Comparison of ENCODE assay signal across 1 cellular context in the genomic region with DNA sequence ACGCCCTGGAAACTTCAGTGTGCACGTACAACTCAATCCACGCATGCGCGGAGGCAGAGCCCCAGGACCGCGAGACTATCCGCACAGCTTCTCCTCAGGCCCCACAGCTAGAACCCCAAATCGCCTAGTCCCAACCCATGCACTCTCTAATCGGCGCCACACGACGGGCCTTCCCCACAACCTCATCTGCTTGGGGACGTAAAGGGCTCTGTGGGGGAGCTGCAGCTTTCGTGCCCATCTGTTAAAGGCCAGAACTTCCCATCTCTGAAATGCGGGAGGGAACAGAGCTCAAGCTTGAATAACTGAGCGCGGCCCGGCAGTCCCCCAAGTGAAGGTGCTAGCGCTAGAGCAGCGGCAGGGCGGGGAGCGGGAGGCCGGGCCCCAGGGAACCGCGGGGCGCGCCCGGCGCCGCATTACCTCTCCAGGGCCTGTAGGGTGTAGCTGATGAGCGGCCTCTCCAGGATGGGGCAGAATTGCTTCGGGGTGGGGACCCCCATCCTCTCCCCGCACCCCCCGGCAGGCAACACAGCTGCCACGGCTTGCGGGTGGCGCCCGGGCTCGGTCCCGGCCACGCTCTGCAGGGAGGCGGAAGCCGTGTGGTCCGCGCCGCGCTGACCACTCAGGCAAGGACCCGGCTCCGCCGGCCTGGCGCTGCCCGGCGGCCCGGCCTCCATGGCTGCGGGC.
TF ChIP-seq lines count a peak whose summit lies in the region.

No MANE protein-coding gene starts in this region.

TF ChIP-seq in SK-N-SH, 30 proteins besides CTCF, POLR2A, EP300 and RAD21:
- TF ChIP-seq, protein P1, sequence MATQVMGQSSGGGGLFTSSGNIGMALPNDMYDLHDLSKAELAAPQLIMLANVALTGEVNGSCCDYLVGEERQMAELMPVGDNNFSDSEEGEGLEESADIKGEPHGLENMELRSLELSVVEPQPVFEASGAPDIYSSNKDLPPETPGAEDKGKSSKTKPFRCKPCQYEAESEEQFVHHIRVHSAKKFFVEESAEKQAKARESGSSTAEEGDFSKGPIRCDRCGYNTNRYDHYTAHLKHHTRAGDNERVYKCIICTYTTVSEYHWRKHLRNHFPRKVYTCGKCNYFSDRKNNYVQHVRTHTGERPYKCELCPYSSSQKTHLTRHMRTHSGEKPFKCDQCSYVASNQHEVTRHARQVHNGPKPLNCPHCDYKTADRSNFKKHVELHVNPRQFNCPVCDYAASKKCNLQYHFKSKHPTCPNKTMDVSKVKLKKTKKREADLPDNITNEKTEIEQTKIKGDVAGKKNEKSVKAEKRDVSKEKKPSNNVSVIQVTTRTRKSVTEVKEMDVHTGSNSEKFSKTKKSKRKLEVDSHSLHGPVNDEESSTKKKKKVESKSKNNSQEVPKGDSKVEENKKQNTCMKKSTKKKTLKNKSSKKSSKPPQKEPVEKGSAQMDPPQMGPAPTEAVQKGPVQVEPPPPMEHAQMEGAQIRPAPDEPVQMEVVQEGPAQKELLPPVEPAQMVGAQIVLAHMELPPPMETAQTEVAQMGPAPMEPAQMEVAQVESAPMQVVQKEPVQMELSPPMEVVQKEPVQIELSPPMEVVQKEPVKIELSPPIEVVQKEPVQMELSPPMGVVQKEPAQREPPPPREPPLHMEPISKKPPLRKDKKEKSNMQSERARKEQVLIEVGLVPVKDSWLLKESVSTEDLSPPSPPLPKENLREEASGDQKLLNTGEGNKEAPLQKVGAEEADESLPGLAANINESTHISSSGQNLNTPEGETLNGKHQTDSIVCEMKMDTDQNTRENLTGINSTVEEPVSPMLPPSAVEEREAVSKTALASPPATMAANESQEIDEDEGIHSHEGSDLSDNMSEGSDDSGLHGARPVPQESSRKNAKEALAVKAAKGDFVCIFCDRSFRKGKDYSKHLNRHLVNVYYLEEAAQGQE (IDR thresholded peaks at IDR 0.05; ENCODE audit: low read depth, low read length): no peak
- TF ChIP-seq SMC3 (IDR thresholded peaks at IDR 0.05; ENCODE audit: low read depth, low read length): 0 out of 2 replicates have a peak, but pooled peaks have one; percentile 8
- peak; percentile 88 for TF ChIP-seq CHD2 (IDR thresholded peaks at IDR 0.05; ENCODE audit: low read length, partially characterized antibody)
- TF ChIP-seq, protein P2, sequence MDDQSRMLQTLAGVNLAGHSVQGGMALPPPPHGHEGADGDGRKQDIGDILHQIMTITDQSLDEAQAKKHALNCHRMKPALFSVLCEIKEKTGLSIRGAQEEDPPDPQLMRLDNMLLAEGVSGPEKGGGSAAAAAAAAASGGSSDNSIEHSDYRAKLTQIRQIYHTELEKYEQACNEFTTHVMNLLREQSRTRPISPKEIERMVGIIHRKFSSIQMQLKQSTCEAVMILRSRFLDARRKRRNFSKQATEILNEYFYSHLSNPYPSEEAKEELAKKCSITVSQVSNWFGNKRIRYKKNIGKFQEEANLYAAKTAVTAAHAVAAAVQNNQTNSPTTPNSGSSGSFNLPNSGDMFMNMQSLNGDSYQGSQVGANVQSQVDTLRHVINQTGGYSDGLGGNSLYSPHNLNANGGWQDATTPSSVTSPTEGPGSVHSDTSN (IDR thresholded peaks at IDR 0.05): no peak
- no peak for TF ChIP-seq RXRA (IDR thresholded peaks at IDR 0.05; ENCODE audit: borderline replicate concordance, low read depth)
- TF ChIP-seq RFX5 (IDR thresholded peaks at IDR 0.05; ENCODE audit: low read length): no peak
- no peak for TF ChIP-seq GABPA (IDR thresholded peaks at IDR 0.05; ENCODE audit: low read depth)
- TF ChIP-seq USF2 (IDR thresholded peaks at IDR 0.05; ENCODE audit: borderline replicate concordance, low read depth, low read length): no peak
- no peak for TF ChIP-seq YY1 (IDR thresholded peaks at IDR 0.05; ENCODE audit: low read depth)
- peak; percentile 31 for TF ChIP-seq TAF1 (IDR thresholded peaks at IDR 0.05; ENCODE audit: borderline replicate concordance, low read depth, low read length)
- no peak for TF ChIP-seq FOXM1 (IDR thresholded peaks at IDR 0.05; ENCODE audit: low read depth)
- no peak for TF ChIP-seq TCF12 (IDR thresholded peaks at IDR 0.05)
- no peak for TF ChIP-seq EZH2phosphoT487 (IDR thresholded peaks at IDR 0.05; ENCODE audit: borderline replicate concordance, low read depth)
- TF ChIP-seq MEF2A (IDR thresholded peaks at IDR 0.05; ENCODE audit: borderline replicate concordance, low read depth): no peak
- TF ChIP-seq NFIC (IDR thresholded peaks at IDR 0.05; ENCODE audit: borderline replicate concordance): no peak
- TF ChIP-seq GATA2 (CRISPR knock-in tag; IDR thresholded peaks at IDR 0.05): 0 out of 2 replicates have a peak, but pooled peaks have one; percentile 22
- peak; percentile 73; the same call in 1 of the 2 replicates for TF ChIP-seq ZBTB33 (IDR thresholded peaks at IDR 0.05; ENCODE audit: borderline replicate concordance, low read depth)
- no peak; the same call in 1 of the 2 replicates for TF ChIP-seq RCOR1 (IDR thresholded peaks at IDR 0.05; ENCODE audit: low read length)
- TF ChIP-seq USF1 (IDR thresholded peaks at IDR 0.05; ENCODE audit: borderline replicate concordance, low read depth): no peak
- TF ChIP-seq MAX (IDR thresholded peaks at IDR 0.05; ENCODE audit: low read depth): peak; percentile 70; the same call in 1 of the 2 replicates
- TF ChIP-seq TEAD4 (IDR thresholded peaks at IDR 0.05; ENCODE audit: borderline replicate concordance, insufficient read depth): no peak
- peak; percentile 95 for TF ChIP-seq POLR2AphosphoS5 (IDR thresholded peaks at IDR 0.05; ENCODE audit: low read depth, low read length)
- no peak for TF ChIP-seq SIN3A (IDR thresholded peaks at IDR 0.05; ENCODE audit: borderline replicate concordance, low read depth, low read length)
- no peak for TF ChIP-seq FOSL2 (IDR thresholded peaks at IDR 0.05; ENCODE audit: borderline replicate concordance, low read depth)
- TF ChIP-seq NRF1 (IDR thresholded peaks at IDR 0.05; ENCODE audit: low read depth, low read length): peak; percentile 68
- TF ChIP-seq JUND (IDR thresholded peaks at IDR 0.05): no peak
- no peak for TF ChIP-seq IRF3 (IDR thresholded peaks at IDR 0.05; ENCODE audit: low read depth, low read length)
- no peak for TF ChIP-seq ELF1 (IDR thresholded peaks at IDR 0.05)
- TF ChIP-seq MXI1 (IDR thresholded peaks at IDR 0.05; ENCODE audit: low read depth, low read length): peak; percentile 8; the same call in 1 of the 2 replicates
- no peak for TF ChIP-seq FOXJ3 (CRISPR knock-in tag; IDR thresholded peaks at IDR 0.05)
